27 cellular contexts compared by ENCODE assay signal in the genomic region with DNA sequence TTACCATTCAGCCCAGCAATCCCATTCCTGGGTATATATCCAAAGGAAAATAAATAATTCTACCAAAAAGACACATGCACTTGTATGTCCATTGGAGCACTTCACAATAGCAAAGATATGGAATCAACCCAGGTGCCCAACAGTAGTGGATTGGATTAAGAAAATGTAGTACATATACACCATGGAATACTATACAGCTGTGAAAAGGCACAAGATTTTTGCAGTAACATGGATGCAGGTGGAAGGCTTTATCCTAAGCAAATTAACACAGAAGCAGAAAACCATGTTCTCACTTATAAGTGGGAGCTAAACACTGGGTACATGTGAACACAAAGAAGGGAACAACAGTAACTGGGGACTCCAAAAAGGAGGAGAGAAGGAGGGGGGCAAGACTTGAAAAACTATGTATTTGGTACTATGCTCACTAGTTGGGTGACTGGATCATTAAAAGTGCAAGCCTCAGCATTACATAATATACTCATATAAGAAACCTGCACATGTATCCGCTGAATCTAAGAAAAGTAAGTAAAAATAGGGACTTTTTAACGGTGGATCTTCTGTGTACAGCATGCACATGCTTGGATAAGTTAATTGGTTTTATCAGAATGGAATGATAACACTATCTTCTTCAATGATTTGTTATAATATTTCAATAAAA. TPM values are rescaled to one million over a fixed set of nuclear protein-coding genes. Genes with fewer than 3 reads are reported as not detected.
A peak's percentile ranks its signal among the peaks of the same experiment; 100 is the strongest.
DNase-seq lines count a peak whose midpoint lies in the region; ATAC-seq, FAIRE-seq and TF ChIP-seq lines count a peak whose summit lies in the region.
"Had no signal": no experiment of that assay in that cellular context is flagged by ENCODE, and none has a peak within 500 bp of the region (broad histone marks: within the 10 kb centered on the region; RNA-seq: fewer than 3 reads in every experiment).

No MANE protein-coding gene starts in this region.

- no peak for FAIRE-seq in astrocyte (lab: Jason Lieb, UNC)
- FAIRE-seq: A204.1, GM12891, GM19239 had no signal

- H2AFZ ChIP-seq in GM23248 (no peak overlapping the region), astrocyte (ENCODE audit: low read depth, low read length) (no peak overlapping the region), osteoblast (ENCODE audit: low read length) (no peak overlapping the region)

- POLR2A ChIA-PET in MCF 10A (lab: Yijun Ruan, JAX) = no interaction called here
- POLR2A ChIA-PET in GM10248 (lab: Yijun Ruan, JAX) = no interaction called here

- H3K9me3 ChIP-seq in GM23248 (ENCODE audit: low read depth) = no peaks in the 10 kb centered on the region
- no peaks in the 10 kb centered on the region for H3K9me3 ChIP-seq in HUES48 (ENCODE audit: control insufficient read depth, insufficient read depth, low read length)
- H3K9me3 ChIP-seq in astrocyte (ENCODE audit: insufficient read depth, low read depth, low read length) = no peaks in the 10 kb centered on the region
- H3K9me3 ChIP-seq in osteoblast (ENCODE audit: low read depth, low read length) = no peaks in the 10 kb centered on the region
- H3K9me3 ChIP-seq: Caco-2 had no signal

- no peaks in the 10 kb centered on the region for H3K27me3 ChIP-seq in GM23248 (replicated peaks; ENCODE audit: insufficient read depth)
- no peaks in the 10 kb centered on the region; the same call in 1 of the 2 replicates for H3K27me3 ChIP-seq in HUES48 (ENCODE audit: control insufficient read depth, insufficient read depth, low read length)
- no peaks in the 10 kb centered on the region for H3K27me3 ChIP-seq in astrocyte (ENCODE audit: insufficient read depth, low read length)
- H3K27me3 ChIP-seq in osteoblast (ENCODE audit: insufficient read depth, low read length) = no peaks in the 10 kb centered on the region

- intact Hi-C loops in MCF 10A (cut with micrococcal nuclease) = no loop called here

- no peaks in the 10 kb centered on the region for H3K36me3 Mint-ChIP-seq in astrocyte (ENCODE audit: low read depth, unreplicated experiment)
- H3K36me3 Mint-ChIP-seq in MCF 10A (ENCODE audit: insufficient read depth, unreplicated experiment) = no peaks in the 10 kb centered on the region
- H3K36me3 Mint-ChIP-seq: CD8-positive, alpha-beta T cell; T-cell had no signal

- H3K9me3 Mint-ChIP-seq in astrocyte (ENCODE audit: unreplicated experiment) (no peaks in the 10 kb centered on the region), MCF 10A (ENCODE audit: unreplicated experiment) (no peaks in the 10 kb centered on the region)

- no peaks in the 10 kb centered on the region for H4K20me1 ChIP-seq in GM23248 (ENCODE audit: insufficient read depth)
- H4K20me1 ChIP-seq in astrocyte (ENCODE audit: insufficient read depth, low read length) = peaks cover 3% of the 10 kb centered on the region
- no peaks in the 10 kb centered on the region for H4K20me1 ChIP-seq in osteoblast (ENCODE audit: insufficient read depth, low read length)

- CTCF ChIA-PET in MCF 10A (lab: Yijun Ruan, JAX) = interaction anchor here (0.6 kb wide), 1 partner anchor 223 kb away, joined by 3 read pairs; no protein-coding TSS in a partner anchor
- CTCF ChIA-PET in GM10248 (lab: Yijun Ruan, JAX) = interaction anchor here (1.2 kb wide), 1 partner anchor 271 kb away, joined by 4 read pairs; no protein-coding TSS in a partner anchor

- TF ChIP-seq CTCF in astrocyte (IDR thresholded peaks at IDR 0.05; ENCODE audit: insufficient read depth, low read depth, low read length) = no peak
- no peak for TF ChIP-seq CTCF in osteoblast (IDR thresholded peaks at IDR 0.05; ENCODE audit: extremely low read depth, low read depth, low read length)
- no peak for TF ChIP-seq CTCF in MCF 10A (IDR thresholded peaks at IDR 0.05; ENCODE audit: unreplicated experiment)
- TF ChIP-seq CTCF in GM10248 (IDR thresholded peaks at IDR 0.05; ENCODE audit: control extremely low read depth, extremely low read depth, low read depth, missing control alignments) = no peak

- in situ Hi-C loops in GM23248 (cut with MboI) = no loop called here

- no peaks in the 10 kb centered on the region for H3K27me3 Mint-ChIP-seq in astrocyte (ENCODE audit: low read depth, unreplicated experiment)
- no peaks in the 10 kb centered on the region for H3K27me3 Mint-ChIP-seq in MCF 10A (ENCODE audit: insufficient read depth, unreplicated experiment)

- H3K4me3 ChIP-seq in GM23248 = no peak overlapping the region
- H3K4me3 ChIP-seq in HUES48 (ENCODE audit: low read depth, low read length) = no peak overlapping the region
- no peak overlapping the region for H3K4me3 ChIP-seq in astrocyte (ENCODE audit: insufficient read depth, low read depth, low read length)
- no peak overlapping the region for H3K4me3 ChIP-seq in osteoblast (ENCODE audit: insufficient read depth, low read length)

- no peak for ATAC-seq in GM18909 (IDR thresholded peaks at IDR 0.05; ENCODE audit: poor library complexity, unreplicated experiment)
- no peak for ATAC-seq in GM21529 (IDR thresholded peaks at IDR 0.05; ENCODE audit: unreplicated experiment)
- ATAC-seq: CD8-positive, alpha-beta T cell; T-cell had no signal

- H3K4me3 Mint-ChIP-seq in astrocyte (ENCODE audit: unreplicated experiment) = no peak overlapping the region
- H3K4me3 Mint-ChIP-seq in MCF 10A (ENCODE audit: unreplicated experiment) = no peak overlapping the region
- H3K4me3 Mint-ChIP-seq: CD8-positive, alpha-beta T cell; T-cell had no signal

- H3K4me1 ChIP-seq in GM23248 (ENCODE audit: insufficient read depth) = peaks cover 12% of the 10 kb centered on the region; the same call in 1 of the 2 replicates
- peaks cover 11% of the 10 kb centered on the region; the same call in 1 of the 2 replicates for H3K4me1 ChIP-seq in HUES48 (ENCODE audit: control insufficient read depth, insufficient read depth, low read length)
- H3K4me1 ChIP-seq in astrocyte (ENCODE audit: insufficient read depth, low read length) = peaks cover 11% of the 10 kb centered on the region
- peaks cover 11% of the 10 kb centered on the region for H3K4me1 ChIP-seq in osteoblast (ENCODE audit: insufficient read depth, low read length)
- H3K4me1 ChIP-seq: Caco-2 had no signal

- H3K79me2 ChIP-seq in GM23248 (ENCODE audit: insufficient read depth) = peaks cover 12% of the 10 kb centered on the region; the same call in 1 of the 2 replicates
- no peaks in the 10 kb centered on the region for H3K79me2 ChIP-seq in astrocyte (ENCODE audit: insufficient read depth, low read length)
- no peaks in the 10 kb centered on the region for H3K79me2 ChIP-seq in osteoblast (ENCODE audit: insufficient read depth, low read length)

- H3K27ac Mint-ChIP-seq in astrocyte (ENCODE audit: unreplicated experiment) (no peak overlapping the region), MCF 10A (ENCODE audit: low read depth, unreplicated experiment) (no peak overlapping the region)
- H3K27ac Mint-ChIP-seq: CD8-positive, alpha-beta T cell; T-cell had no signal

- peak overlapping the region; percentile 68 for H3K27ac ChIP-seq in GM23248
- H3K27ac ChIP-seq in HUES48 (ENCODE audit: low read depth, low read length) = peak overlapping the region; percentile 83
- H3K27ac ChIP-seq in astrocyte (ENCODE audit: low read depth, low read length) = peak overlapping the region; percentile 1
- peak overlapping the region; percentile 3 for H3K27ac ChIP-seq in osteoblast (ENCODE audit: low read depth, low read length)
- H3K27ac ChIP-seq: KMS-11 had no signal

- no peaks in the 10 kb centered on the region for H3K9me2 ChIP-seq in GM23248 (ENCODE audit: insufficient read depth)

- DNase-seq in GM23248 (no peak), astrocyte (ENCODE audit: low read depth) (no peak), osteoblast (ENCODE audit: insufficient read length, low spot score, missing footprints) (no peak), MCF 10A (ENCODE audit: unreplicated experiment) (no peak), GM10248 (ENCODE audit: extremely low spot score) (no peak)
- DNase-seq: C1 segment of cervical spinal cord; Caco-2; CD8-positive, alpha-beta T cell; DMS 273 treated with DMSO at 0.1 percent for 48 hours; DMS79; GDM1; NCI-H1048; NCI-H1417; NCI-H1694; NCI-H2029 treated with DMSO at 0.1 percent for 48 hours; NCI-H446 treated with DMSO at 0.1 percent for 48 hours; NCI-H526 treated with DMSO at 0.1 percent for 48 hours; T-cell had no signal

- peaks cover 17% of the 10 kb centered on the region for H3F3A ChIP-seq in GM23248 (ENCODE audit: insufficient read depth)

- H3K4me2 ChIP-seq in GM23248 (ENCODE audit: unreplicated experiment) (no peak overlapping the region), astrocyte (ENCODE audit: low read length) (no peak overlapping the region), osteoblast (ENCODE audit: insufficient read depth, low read length) (no peak overlapping the region)
- H3K4me2 ChIP-seq: KMS-11 had no signal

- no peak overlapping the region for H3K9ac ChIP-seq in GM23248
- H3K9ac ChIP-seq in HUES48 (ENCODE audit: low read depth, low read length) = no peak overlapping the region
- H3K9ac ChIP-seq in astrocyte (ENCODE audit: low read length) = no peak overlapping the region
- H3K9ac ChIP-seq: KMS-11 had no signal

- H3K4me1 Mint-ChIP-seq in astrocyte (ENCODE audit: low read depth, unreplicated experiment) (peaks cover 10% of the 10 kb centered on the region), MCF 10A (ENCODE audit: insufficient read depth, unreplicated experiment) (peaks cover 5% of the 10 kb centered on the region)

- BruUV-seq in MCF 10A (replicated peaks; lab: Mats Ljungman, UMichigan) = no TSS peak

- H3K36me3 ChIP-seq in GM23248 (ENCODE audit: low read depth) (no peaks in the 10 kb centered on the region), HUES48 (ENCODE audit: control insufficient read depth, insufficient read depth, low read length) (no peaks in the 10 kb centered on the region), astrocyte (ENCODE audit: insufficient read depth, low read length) (no peaks in the 10 kb centered on the region), osteoblast (ENCODE audit: insufficient read depth, low read length) (no peaks in the 10 kb centered on the region)

- WGBS in GM23248 (ENCODE audit: low coverage in 1 of 2, low lambda C conversion rate in 2 of 2, missing lambda C conversion rate in 2 of 2), 2 experiments = 99 to 100% methylated on average over 2 of the region's 2 CpGs

RNA-seq across cellular contexts. Expression of a gene that starts 3.9 kb away (rescaled TPM):
- total RNA-seq in GM23248 (2014; rRNA removed; shearing (Covaris generic)) = not detected in 2 replicates
- not detected in 2 replicates for polyA plus RNA-seq in GM23248 (2016; fragmentation: Nextera tagmentation; extraction: Ambion mirVana)
- total RNA-seq in astrocyte (not detected in 2 replicates), osteoblast (not detected in 2 replicates), MCF 10A (2022) (not detected in 2 replicates)
- total RNA-seq: Caco-2; CD8-positive, alpha-beta T cell; HT1080; T-cell; T-helper 2 cell treated with Interferon-gamma antibody and Interleukin-4, amounts not matched to agents 100 ng/mL and 5 ng/mL, for 36 hours had no signal

Comparison
In these comparisons a context has a peak if more than half of its experiments do, and no peak if none do; other contexts are left out.
1. H3K27ac ChIP-seq: peak in every context shown above with its lines; median percentile 83 in HUES48; 68 in GM23248; 3 in osteoblast; 1 in astrocyte.